8 cellular contexts compared by ENCODE assay signal in genomic region chr19:42285988-42286348, GRCh38. TPM values are rescaled to one million over a fixed set of nuclear protein-coding genes. Genes with fewer than 3 reads are reported as not detected.
A peak's percentile ranks its signal among the peaks of the same experiment; 100 is the strongest.
DNase-seq lines count a peak whose midpoint lies in the region; ATAC-seq and TF ChIP-seq lines count a peak whose summit lies in the region.

No MANE protein-coding gene starts in this region.

- H3K4me3 ChIP-seq in BJ (ENCODE audit: low read depth, low read length) (peak overlapping the region; percentile 66; the same call in 1 of the 2 replicates), Karpas-422 (ENCODE audit: low read length) (peak overlapping the region; percentile 85), dorsolateral prefrontal cortex (peak overlapping the region in 46 of 59 donors; percentile 5 to 81 (median 74)), ovary (peak overlapping the region; percentile 17)

- H3K9me3 ChIP-seq in Karpas-422 (ENCODE audit: low read length) (no peaks in the 10 kb centered on the region), ovary (no peaks in the 10 kb centered on the region)

- H3K27ac ChIP-seq in Karpas-422 (ENCODE audit: low read length) (peak overlapping the region; percentile 54), dorsolateral prefrontal cortex (peak overlapping the region in 56 of 59 donors; percentile 38 to 100 (median 92)), ovary (peak overlapping the region; percentile 78 to 86)

- H3K27me3 ChIP-seq in BJ (ENCODE audit: control insufficient read depth, insufficient read depth, low read length) (no peaks in the 10 kb centered on the region), Karpas-422 (ENCODE audit: low read length) (no peaks in the 10 kb centered on the region), dorsolateral prefrontal cortex (no peaks in the 10 kb centered on the region), ovary (no peaks in the 10 kb centered on the region)

- H3K4me2 ChIP-seq in Karpas-422 (ENCODE audit: low read depth, low read length, poor library complexity, severe bottlenecking) = peak overlapping the region; percentile 92

- DNase-seq in BJ (ENCODE audit: low read depth) (no peak), Karpas-422 (no peak), dorsolateral prefrontal cortex (no peak), ovary (peak in 1 of 5 donors; percentile 39), SIG-M5 (lab: John Stamatoyannopoulos, UW) (no peak), NCI-H1105 (lab: John Stamatoyannopoulos, UW) (no peak)

- peaks cover 10% of the 10 kb centered on the region; the same call in 1 of the 2 replicates for H4K20me1 ChIP-seq in Karpas-422 (ENCODE audit: insufficient read depth, low read depth, low read length)

- no peak for TF ChIP-seq EP300 in ovary (IDR thresholded peaks at IDR 0.05)

- H3K4me1 ChIP-seq in Karpas-422 (ENCODE audit: low read length) (peaks cover 47% of the 10 kb centered on the region), ovary (ENCODE audit: insufficient read depth) (peaks cover 31% of the 10 kb centered on the region)

- ATAC-seq in HG03520 (IDR thresholded peaks at IDR 0.05; ENCODE audit: unreplicated experiment) (no peak), HG02759 (IDR thresholded peaks at IDR 0.05; ENCODE audit: unreplicated experiment) (no peak)

- 10 to 20% (median 12%) methylated on average over 6 of the region's 6 CpGs for WGBS in ovary, 3 donors

- no peaks in the 10 kb centered on the region for H3K9me2 ChIP-seq in Karpas-422 (replicated peaks; ENCODE audit: insufficient read depth, low read length)

- CTCF ChIA-PET in BJ (lab: Yijun Ruan, JAX) = interaction anchor here (0.9 to 2.2 kb wide), 3 partner anchors 9 to 41 kb away, joined by 4 to 10 read pairs (median 5); no protein-coding TSS in a partner anchor

- POLR2A ChIA-PET in BJ (lab: Charles Lee) = no interaction called here

- peak overlapping the region; percentile 83 for H3K9ac ChIP-seq in Karpas-422 (ENCODE audit: low read length)

- no peak for TF ChIP-seq POLR2A in ovary (IDR thresholded peaks at IDR 0.05)

- peaks cover 18% of the 10 kb centered on the region for H3K79me2 ChIP-seq in Karpas-422 (ENCODE audit: low read length)

- H3K36me3 ChIP-seq in BJ (ENCODE audit: control insufficient read depth, insufficient read depth, low read length) = peaks cover 39% of the 10 kb centered on the region
- H3K36me3 ChIP-seq in Karpas-422 (ENCODE audit: insufficient read depth, low read length) = peaks cover 14% of the 10 kb centered on the region; the same call in 1 of the 2 replicates
- H3K36me3 ChIP-seq in ovary = no peaks in the 10 kb centered on the region

- no peak for TF ChIP-seq CTCF in BJ (IDR thresholded peaks at IDR 0.05; ENCODE audit: insufficient read depth, low read depth, low read length)
- TF ChIP-seq CTCF in dorsolateral prefrontal cortex (IDR thresholded peaks at IDR 0.05 in 54 of 56, conservative IDR thresholded peaks at IDR 0.05 in 2 of 56; ENCODE audit: low read depth in 1 of 56, partially characterized antibody in 56 of 56) = no peak
- no peak for TF ChIP-seq CTCF in ovary (IDR thresholded peaks at IDR 0.05)

- no peak overlapping the region for H2AFZ ChIP-seq in Karpas-422 (ENCODE audit: low read length)

- intact Hi-C loops in dorsolateral prefrontal cortex (cut with DNase I) = loop anchor here (2.0 to 5.0 kb wide), 3 partner anchors 17 to 39 kb away; partner anchors contain the start of genes MEGF8 (in 1 of the 2), PAFAH1B3 (in 1 of the 2) and PRR19 (in 1 of the 2)
- intact Hi-C loops in ovary (cut with DNase I) = loop anchor here in 2 of 4 donors (5.0 kb wide), 1 partner anchor 39 kb away; no protein-coding TSS in a partner anchor

RNA-seq across cellular contexts. Expression of gene PRR19, which starts 16.0 kb away (rescaled TPM):
- polyA plus RNA-seq in BJ (2011; rRNA removed) = 0.43 and 0.93 TPM in 2 replicates
- polyA minus RNA-seq in BJ (2011; rRNA and poly(A)+ RNA removed) = 0.26 and 0.66 TPM in 2 replicates
- 0.25 and 1.2 TPM in 2 replicates for total RNA-seq in Karpas-422 (2014; rRNA removed; shearing (Covaris generic); ENCODE audit: low replicate concordance)
- 1 to 10 TPM in 112 of 120 experiments, under 1 TPM in 8; 0.46 to 5.4 (median 2.1) TPM for total RNA-seq in dorsolateral prefrontal cortex
- total RNA-seq in ovary = 1 to 10 TPM in 2 of 7 donors, under 1 TPM in 4, not detected in 1; 0.58 to 2.9 (median 0.78) TPM
- under 1 TPM in 1 of 2 donors, not detected in 1; 0.71 TPM for polyA plus RNA-seq in ovary

RNA-seq across cellular contexts. Expression of gene PAFAH1B3, which starts 16.5 kb away (rescaled TPM):
- polyA plus RNA-seq in BJ (2011; rRNA removed) (24.7 and 35.7 TPM in 2 replicates), ovary (10 to 100 TPM in 1 of 2 donors, 1 to 10 TPM in 1; 4.1 to 23.4 TPM)
- polyA minus RNA-seq in BJ (2011; rRNA and poly(A)+ RNA removed) = 40.2 and 58.4 TPM in 2 replicates
- 66.2 and 102 TPM in 2 replicates for total RNA-seq in Karpas-422 (2014; rRNA removed; shearing (Covaris generic); ENCODE audit: low replicate concordance)
- total RNA-seq in dorsolateral prefrontal cortex (10 to 100 TPM; 16.2 to 58.0 (median 31.5) TPM), ovary (10 to 100 TPM; 15.8 to 40.2 (median 20.6) TPM)

RNA-seq across cellular contexts. Expression of gene CIC, which starts 16.9 kb away (rescaled TPM):
- polyA plus RNA-seq in BJ (2011; rRNA removed) = 3.5 and 7.0 TPM in 2 replicates
- 5.2 and 7.9 TPM in 2 replicates for polyA minus RNA-seq in BJ (2011; rRNA and poly(A)+ RNA removed)
- 25.0 and 30.6 TPM in 2 replicates for total RNA-seq in Karpas-422 (2014; rRNA removed; shearing (Covaris generic); ENCODE audit: low replicate concordance)
- total RNA-seq in dorsolateral prefrontal cortex = 100 to 1,000 TPM in 70 of 120 experiments, 10 to 100 TPM in 50; 76.5 to 169 (median 103) TPM
- total RNA-seq in ovary = 100 to 1,000 TPM in 4 of 7 donors, 10 to 100 TPM in 3; 24.6 to 139 (median 113) TPM
- 10 to 100 TPM in 1 of 2 donors, 1 to 10 TPM in 1; 6.6 to 71.0 TPM for polyA plus RNA-seq in ovary

RNA-seq across cellular contexts. Expression of gene TMEM145, which starts 27.1 kb away (rescaled TPM):
- polyA plus RNA-seq in BJ (2011; rRNA removed) = 0.07 TPM in 1 of 2 replicates, not detected in the other
- polyA minus RNA-seq in BJ (2011; rRNA and poly(A)+ RNA removed) = 0.81 and 0.98 TPM in 2 replicates
- 18.7 and 30.5 TPM in 2 replicates for total RNA-seq in Karpas-422 (2014; rRNA removed; shearing (Covaris generic); ENCODE audit: low replicate concordance)
- total RNA-seq in dorsolateral prefrontal cortex = 100 to 1,000 TPM in 4 of 120 experiments, 10 to 100 TPM in 116; 30.7 to 105 (median 68.9) TPM
- 1 to 10 TPM in 1 of 7 donors, under 1 TPM in 4, not detected in 2; 0.20 to 1.7 (median 0.31) TPM for total RNA-seq in ovary
- under 1 TPM in 1 of 2 donors, not detected in 1; 0.08 TPM for polyA plus RNA-seq in ovary

RNA-seq across cellular contexts. Expression of gene ERF, which starts 31.0 kb away (rescaled TPM):
- 47.4 and 51.4 TPM in 2 replicates for polyA plus RNA-seq in BJ (2011; rRNA removed)
- polyA minus RNA-seq in BJ (2011; rRNA and poly(A)+ RNA removed) = 41.5 and 62.0 TPM in 2 replicates
- 36.4 and 53.6 TPM in 2 replicates for total RNA-seq in Karpas-422 (2014; rRNA removed; shearing (Covaris generic); ENCODE audit: low replicate concordance)
- total RNA-seq in dorsolateral prefrontal cortex = 100 to 1,000 TPM in 3 of 120 experiments, 10 to 100 TPM in 117; 22.2 to 145 (median 47.8) TPM
- 100 to 1,000 TPM in 1 of 7 donors, 10 to 100 TPM in 6; 23.1 to 110 (median 76.6) TPM for total RNA-seq in ovary
- polyA plus RNA-seq in ovary = 10 to 100 TPM; 31.7 to 51.0 TPM

Comparison
In these comparisons a context has a peak if more than half of its experiments do, and no peak if none do; other contexts are left out.
1. H3K4me3 ChIP-seq: peak in every context shown above with its lines; median percentile 85 in Karpas-422; 74 in dorsolateral prefrontal cortex; 66 in BJ; 17 in ovary.